Comparison of ENCODE assay signal across 7 cellular contexts in genomic region chr17:77107506-77108433, GRCh38. TPM values are rescaled to one million over a fixed set of nuclear protein-coding genes. Genes with fewer than 3 reads are reported as not detected.
DNase-seq lines count a peak whose midpoint lies in the region; ATAC-seq, FAIRE-seq and TF ChIP-seq lines count a peak whose summit lies in the region.

No MANE protein-coding gene starts in this region.

- H3K36me3 ChIP-seq in adipocyte (ENCODE audit: control insufficient read depth, insufficient read depth, low read length, severe bottlenecking) = no peaks in the 10 kb centered on the region

- no peak overlapping the region for H3K9ac ChIP-seq in adipocyte (ENCODE audit: low read length)

- no peak for FAIRE-seq in D721Med (lab: Jason Lieb, UNC)

- TF ChIP-seq CTCF in D721Med (IDR thresholded peaks at IDR 0.05; ENCODE audit: insufficient read depth, missing control alignments) = no peak

- no peak overlapping the region for H3K4me3 ChIP-seq in adipocyte (ENCODE audit: low read length)

- peaks cover 19% of the 10 kb centered on the region for H3K4me1 ChIP-seq in adipocyte (ENCODE audit: control insufficient read depth, insufficient read depth, low read length)

- peak; percentile 41 for DNase-seq in adipocyte (ENCODE audit: low read depth)
- peak in 2 of 3 donors; percentile 18 to 28 for DNase-seq in stimulated activated CD4-positive, alpha-beta T cell treated with anti-CD3 and anti-CD28 coated beads, TNF-alpha, amount 100 ng/mL, for 48 hours (ENCODE audit: low read depth in 3 of 3)
- DNase-seq in NCI-H2196 treated with DMSO at 0.1 percent for 48 hours (lab: John Stamatoyannopoulos, UW; ENCODE audit: unreplicated experiment) = no peak
- no peak for DNase-seq in D721Med (ENCODE audit: insufficient read length, low spot score)
- DNase-seq in HT-29 (ENCODE audit: low spot score) = no peak

- no peaks in the 10 kb centered on the region for H3K9me3 ChIP-seq in adipocyte (ENCODE audit: control insufficient read depth, low read length)

- no peaks in the 10 kb centered on the region for H3K27me3 ChIP-seq in adipocyte (replicated peaks; ENCODE audit: control insufficient read depth, insufficient read depth, low read length)

- peak; percentile 62 for ATAC-seq in GM19397 (IDR thresholded peaks at IDR 0.05; ENCODE audit: unreplicated experiment)
- peak; percentile 45 for ATAC-seq in HG03520 (IDR thresholded peaks at IDR 0.05; ENCODE audit: unreplicated experiment)

RNA-seq across cellular contexts. Expression of gene SEC14L1, which starts 33.0 kb away (rescaled TPM):
- total RNA-seq in HT-29 (2014; rRNA removed; shearing (Covaris generic)) = 13.9 and 16.1 TPM in 2 replicates

Comparison
In these comparisons a context has a peak if more than half of its experiments do, and no peak if none do; other contexts are left out.
1. DNase-seq: peak in adipocyte (single experiment) and stimulated activated CD4-positive, alpha-beta T cell treated with anti-CD3 and anti-CD28 coated beads, TNF-alpha, amount 100 ng/mL, for 48 hours (2 of 3); none in NCI-H2196 treated with DMSO at 0.1 percent for 48 hours (single experiment), D721Med (single experiment) and HT-29 (single experiment).